In genomic region chr14:71143391-71144290, GRCh38 we compare ENCODE assay signal across 9 cellular contexts.
DNase-seq lines count a peak whose midpoint lies in the region; ATAC-seq lines count a peak whose summit lies in the region.
"Had no signal": no experiment of that assay in that cellular context is flagged by ENCODE, and none has a peak within 500 bp of the region (broad histone marks: within the 10 kb centered on the region; RNA-seq: fewer than 3 reads in every experiment).

No MANE protein-coding gene starts in this region.

- H3K4me3 Mint-ChIP-seq in activated T-helper 1 cell treated with anti-CD3 and anti-CD28 coated beads, Interleukin-12 subunit alpha, Interleukin-12 subunit beta, Interleukin-2, Interleukin-4 antibody, amounts not matched to agents 30 ng/mL and 10 ng/mL and 1 ng/mL, durations not matched to agents 14 hours and 24 hours and 36 hours: peak overlapping the region; percentile 64

- H3K27me3 Mint-ChIP-seq in activated T-helper 1 cell treated with anti-CD3 and anti-CD28 coated beads, Interleukin-12 subunit alpha, Interleukin-12 subunit beta, Interleukin-2, Interleukin-4 antibody, amounts not matched to agents 30 ng/mL and 10 ng/mL and 1 ng/mL, durations not matched to agents 14 hours and 24 hours and 36 hours (ENCODE audit: insufficient read depth): no peaks in the 10 kb centered on the region

- no peaks in the 10 kb centered on the region for H3K9me3 Mint-ChIP-seq in activated T-helper 1 cell treated with anti-CD3 and anti-CD28 coated beads, Interleukin-12 subunit alpha, Interleukin-12 subunit beta, Interleukin-2, Interleukin-4 antibody, amounts not matched to agents 30 ng/mL and 10 ng/mL and 1 ng/mL, durations not matched to agents 14 hours and 24 hours and 36 hours

- DNase-seq in A172 (ENCODE audit: low spot score) (peak; percentile 61), HS-5 (ENCODE audit: low read depth) (peak; percentile 81), kidney glomerular epithelial cell (lab: John Stamatoyannopoulos, UW) (peak; percentile 43), globus pallidus (ENCODE audit: low spot score) (no peak)
- peak; percentile 66 for DNase-seq in activated T-helper 1 cell treated with anti-CD3 and anti-CD28 coated beads, Interleukin-12 subunit alpha, Interleukin-12 subunit beta, Interleukin-2, Interleukin-4 antibody, amounts not matched to agents 30 ng/mL and 10 ng/mL and 1 ng/mL, durations not matched to agents 14 hours and 24 hours and 36 hours (ENCODE audit: low spot score)
- DNase-seq: NCI-H1092 treated with DMSO at 0.1 percent for 48 hours had no signal

- peak overlapping the region; percentile 94 for H3K27ac Mint-ChIP-seq in activated T-helper 1 cell treated with anti-CD3 and anti-CD28 coated beads, Interleukin-12 subunit alpha, Interleukin-12 subunit beta, Interleukin-2, Interleukin-4 antibody, amounts not matched to agents 30 ng/mL and 10 ng/mL and 1 ng/mL, durations not matched to agents 14 hours and 24 hours and 36 hours

- intact Hi-C loops in activated T-helper 1 cell treated with anti-CD3 and anti-CD28 coated beads, Interleukin-12 subunit alpha, Interleukin-12 subunit beta, Interleukin-2, Interleukin-4 antibody, amounts not matched to agents 30 ng/mL and 10 ng/mL and 1 ng/mL, durations not matched to agents 14 hours and 24 hours and 36 hours (cut with micrococcal nuclease): loop anchor here (1.0 to 10.0 kb wide), 7 partner anchors 25 to 711 kb away; no protein-coding TSS in a partner anchor

- H3K4me1 Mint-ChIP-seq in activated T-helper 1 cell treated with anti-CD3 and anti-CD28 coated beads, Interleukin-12 subunit alpha, Interleukin-12 subunit beta, Interleukin-2, Interleukin-4 antibody, amounts not matched to agents 30 ng/mL and 10 ng/mL and 1 ng/mL, durations not matched to agents 14 hours and 24 hours and 36 hours (ENCODE audit: low read depth): peaks cover 65% of the 10 kb centered on the region

- no peaks in the 10 kb centered on the region for H3K36me3 Mint-ChIP-seq in activated T-helper 1 cell treated with anti-CD3 and anti-CD28 coated beads, Interleukin-12 subunit alpha, Interleukin-12 subunit beta, Interleukin-2, Interleukin-4 antibody, amounts not matched to agents 30 ng/mL and 10 ng/mL and 1 ng/mL, durations not matched to agents 14 hours and 24 hours and 36 hours (ENCODE audit: low read depth)

- ATAC-seq in HG02571 (IDR thresholded peaks at IDR 0.05; ENCODE audit: unreplicated experiment) (no peak), GM21529 (IDR thresholded peaks at IDR 0.05; ENCODE audit: unreplicated experiment) (no peak), GM19324 (IDR thresholded peaks at IDR 0.05; ENCODE audit: low FRiP score, unreplicated experiment) (no peak)
